10 cellular contexts compared by ENCODE assay signal in genomic region chr20:48912065-48912464, GRCh38. TPM values are rescaled to one million over a fixed set of nuclear protein-coding genes. Genes with fewer than 3 reads are reported as not detected.
DNase-seq lines count a peak whose midpoint lies in the region; ATAC-seq, FAIRE-seq and TF ChIP-seq lines count a peak whose summit lies in the region.
"Had no signal": no experiment of that assay in that cellular context is flagged by ENCODE, and none has a peak within 500 bp of the region (broad histone marks: within the 10 kb centered on the region; RNA-seq: fewer than 3 reads in every experiment).

No MANE protein-coding gene starts in this region.

- H3K9ac ChIP-seq in GM12878 (ENCODE audit: control insufficient read depth, insufficient read depth, low read length): no peak overlapping the region

- peaks cover 9% of the 10 kb centered on the region; the same call in 2 of the 3 replicates for H3K9me3 ChIP-seq in GM12878 (replicated peaks; ENCODE audit: control insufficient read depth, insufficient read depth, low read length)
- H3K9me3 ChIP-seq: upper lobe of right lung had no signal

- SMC1A ChIA-PET in GM12878 (lab: Charles Lee; ENCODE audit: uncharacterized antibody, unreplicated experiment): interaction anchor here (0.5 to 9.5 kb wide), 3 partner anchors 253 to 278 kb away, joined by 3 to 154 read pairs (median 3); no protein-coding TSS in a partner anchor

- no peaks in the 10 kb centered on the region for H3K79me2 ChIP-seq in GM12878 (ENCODE audit: control insufficient read depth, insufficient read depth, low read length)

- no peaks in the 10 kb centered on the region for H4K20me1 ChIP-seq in GM12878 (ENCODE audit: control insufficient read depth, insufficient read depth)

- TF ChIP-seq POLR2A in GM12878 (IDR thresholded peaks at IDR 0.05; ENCODE audit: low read depth, low read length) (no peak), erythroblast (IDR thresholded peaks at IDR 0.05; ENCODE audit: low read length) (no peak)

- peak in 1 of 3 experiments; percentile 11; a peak in 1 of 6 replicates for TF ChIP-seq CTCF in GM12878 (IDR thresholded peaks at IDR 0.05 in 2 of 3, conservative IDR thresholded peaks at IDR 0.05 in 1 of 3; ENCODE audit: control insufficient read depth in 2 of 3, extremely low read depth in 1 of 3, insufficient read depth in 1 of 3, low read depth in 3 of 3, low read length in 3 of 3)

- no peak overlapping the region for H3K4me3 ChIP-seq in GM12878
- H3K4me3 ChIP-seq: upper lobe of right lung had no signal

- H3K27me3 ChIP-seq in GM12878 (replicated peaks in 1 of 2; ENCODE audit: control insufficient read depth in 2 of 2, insufficient read depth in 2 of 2, low read length in 1 of 2): no peaks in the 10 kb centered on the region
- H3K27me3 ChIP-seq: upper lobe of right lung had no signal

- CTCF ChIA-PET in GM12878 (lab: Yijun Ruan, JAX): interaction anchor here (1.1 kb wide), 1 partner anchor 10 kb away, joined by 3 read pairs; the partner anchor contains the start of gene ARFGEF2

- TF ChIP-seq EP300 in GM12878 (IDR thresholded peaks at IDR 0.05; ENCODE audit: borderline replicate concordance in 1 of 2, control insufficient read depth in 1 of 2, low read depth in 2 of 2, low read length in 2 of 2): no peak

- POLR2A ChIA-PET in GM12878 (lab: Charles Lee): no interaction called here

- peak overlapping the region; percentile 63 for H3K4me2 ChIP-seq in GM12878 (ENCODE audit: control insufficient read depth, insufficient read depth)

- no peaks in the 10 kb centered on the region for H3K36me3 ChIP-seq in GM12878 (ENCODE audit: control insufficient read depth in 2 of 2, insufficient read depth in 2 of 2, low read length in 1 of 2)
- H3K36me3 ChIP-seq: upper lobe of right lung had no signal

- no peak for DNase-seq in GM12878 (ENCODE audit: low read depth, low spot score)
- no peak for DNase-seq in SHP77 (lab: John Stamatoyannopoulos, UW)
- DNase-seq in HUDEP-2 (lab: John Stamatoyannopoulos, UW; ENCODE audit: unreplicated experiment in 76 of 76): no peak
- no peak for DNase-seq in erythroblast (lab: John Stamatoyannopoulos, UW)
- DNase-seq in occipital lobe (lab: John Stamatoyannopoulos, UW): no peak
- DNase-seq: NCI-H1436 treated with DMSO at 0.1 percent for 48 hours, upper lobe of right lung had no signal

- intact Hi-C loops in GM12878 (cut with micrococcal nuclease; ENCODE audit: unreplicated experiment): no loop called here

- no peak for FAIRE-seq in GM12878 (lab: Jason Lieb, UNC)

- ATAC-seq in GM18502 (IDR thresholded peaks at IDR 0.05; ENCODE audit: poor library complexity, unreplicated experiment) (peak; percentile 75), GM21515 (IDR thresholded peaks at IDR 0.05; ENCODE audit: unreplicated experiment) (peak; percentile 67), HG03175 (IDR thresholded peaks at IDR 0.05; ENCODE audit: unreplicated experiment) (peak; percentile 74), GM12878 (peak; percentile 98)
- ATAC-seq: upper lobe of right lung had no signal

- no TSS peak for BruUV-seq in GM12878 (replicated peaks; lab: Mats Ljungman, UMichigan)

- TF ChIP-seq RAD21 in GM12878 (IDR thresholded peaks at IDR 0.05; ENCODE audit: insufficient read depth, low read depth, low read length): 0 out of 2 replicates have a peak, but pooled peaks have one; percentile 8

- H2AFZ ChIP-seq in GM12878 (ENCODE audit: control insufficient read depth, low read depth, low read length): peak overlapping the region; percentile 3

- RAD21 ChIA-PET in GM12878 (lab: Charles Lee; ENCODE audit: unreplicated experiment): interaction anchor here (1.1 to 10.2 kb wide), 2 partner anchors 85 to 254 kb away, joined by 3 to 139 read pairs; no protein-coding TSS in a partner anchor

- in situ Hi-C loops in GM12878 (cut with MboI): no loop called here

- 0% methylated on average over 4 of the region's 4 CpGs for WGBS in GM12878 (ENCODE audit: insufficient coverage, insufficient replicate concordance, low lambda C conversion rate, missing lambda C conversion rate)

- peaks cover 41% of the 10 kb centered on the region for H3K4me1 ChIP-seq in GM12878 (ENCODE audit: control insufficient read depth, insufficient read depth, low read length)

- H3K27ac ChIP-seq in GM12878 (ENCODE audit: control insufficient read depth, insufficient read depth): no peak overlapping the region
- H3K27ac ChIP-seq: upper lobe of right lung had no signal

TF ChIP-seq in GM12878, 131 proteins besides CTCF, POLR2A, EP300 and RAD21:
- TF ChIP-seq TCF12 (IDR thresholded peaks at IDR 0.05; ENCODE audit: low read depth, low read length) (peak; percentile 79), ETV6 (conservative IDR thresholded peaks at IDR 0.05 in 1 of 2, IDR thresholded peaks at IDR 0.05 in 1 of 2; ENCODE audit: borderline replicate concordance in 1 of 2, low read depth in 1 of 2) (peak in 1 of 2 experiments; percentile 49; a peak in 1 of 4 replicates), IKZF1 (conservative IDR thresholded peaks at IDR 0.05) (peak; percentile 58), HDGF (IDR thresholded peaks at IDR 0.05) (no peak), EED (IDR thresholded peaks at IDR 0.05; ENCODE audit: low read depth) (peak; percentile 66), RUNX3 (IDR thresholded peaks at IDR 0.05; ENCODE audit: low read length) (peak; percentile 17; the same call in 1 of the 2 replicates), TCF3 (IDR thresholded peaks at IDR 0.05; ENCODE audit: borderline replicate concordance, insufficient read depth, low read depth, low read length) (0 out of 2 replicates have a peak, but pooled peaks have one; percentile 63), CREB1 (IDR thresholded peaks at IDR 0.05; ENCODE audit: low read depth) (no peak)

RNA-seq across cellular contexts. Expression of gene ARFGEF2, which starts 9.4 kb away (rescaled TPM):
- total RNA-seq in GM12878 (2013; cell fraction: nucleolus; rRNA removed): 72.3 and 79.2 TPM in 2 replicates
- total RNA-seq in GM12878 (2014; rRNA removed) (23.3 and 25.8 TPM in 2 replicates), GM12878 (2014; rRNA removed; fragmentation: Illumina TruSeq; extraction: Trizol) (23.8 and 24.9 TPM in 2 replicates), GM12878 (2021) (23.0 and 24.1 TPM in 2 replicates), occipital lobe (27.5 TPM)
- 7.9 TPM for polyA plus RNA-seq in GM12878 (2011; ENCODE audit: low read depth)
- polyA plus RNA-seq in GM12878 (2011; rRNA removed) (20.7 and 22.7 TPM in 2 replicates), GM12878 (2014; fragmentation: Illumina TruSeq; extraction: Trizol) (20.6 and 23.0 TPM in 2 replicates), GM12878 (2014; fragmentation: Nextera tagmentation; extraction: Ambion mirVana) (1 to 10 TPM; 5.2 to 5.8 TPM), GM12878 (2014; rRNA removed) (13.8 and 14.9 TPM in 2 replicates), GM12878 (2016; fragmentation: Nextera tagmentation; extraction: Ambion mirVana) (10 to 100 TPM; 11.6 to 14.0 TPM)
- polyA plus RNA-seq in GM12878 (2011; cell fraction: cytosol; rRNA removed): 13.7 and 15.1 TPM in 2 replicates
- polyA plus RNA-seq in GM12878 (2011; cell fraction: nucleus; rRNA removed): 23.5 and 26.3 TPM in 2 replicates
- 11.5 and 13.5 TPM in 2 replicates for polyA plus RNA-seq in GM12878 (2012)
- 48.0 and 50.4 TPM in 2 replicates for polyA minus RNA-seq in GM12878 (2011; rRNA and poly(A)+ RNA removed)
- polyA minus RNA-seq in GM12878 (2011; cell fraction: cytosol; rRNA and poly(A)+ RNA removed): 12.6 and 17.2 TPM in 2 replicates
- 17.8 and 23.9 TPM in 2 replicates for polyA minus RNA-seq in GM12878 (2011; cell fraction: nucleus; rRNA and poly(A)+ RNA removed)
